ENCODE assay signal across 9 cellular contexts in genomic region chr17:40068129-40068581, GRCh38. TPM values are rescaled to one million over a fixed set of nuclear protein-coding genes. Genes with fewer than 3 reads are reported as not detected.
DNase-seq lines count a peak whose midpoint lies in the region; ATAC-seq lines count a peak whose summit lies in the region.
"Had no signal": no experiment of that assay in that cellular context is flagged by ENCODE, and none has a peak within 500 bp of the region (broad histone marks: within the 10 kb centered on the region; RNA-seq: fewer than 3 reads in every experiment).

No MANE protein-coding gene starts in this region.

- no peak overlapping the region for H3K9ac ChIP-seq in HUES6 (ENCODE audit: low read length)

- H3K27ac ChIP-seq in HUES6 (ENCODE audit: low read depth, low read length), result no peak overlapping the region

- no peaks in the 10 kb centered on the region for H3K36me3 ChIP-seq in HUES6 (ENCODE audit: control insufficient read depth, insufficient read depth, low read length)

- H3K27ac Mint-ChIP-seq in activated T-helper 2 cell treated with anti-CD3 and anti-CD28 coated beads, Interferon-gamma antibody, Interleukin-2, Interleukin-4, amounts not matched to agents 10 μg/mL and 5 μg/mL and 100 μg/mL, durations not matched to agents 14 hours and 24 hours and 36 hours, result peak overlapping the region; percentile 68
- peak overlapping the region; percentile 95 for H3K27ac Mint-ChIP-seq in stimulated activated effector memory CD8-positive, alpha-beta T cell treated with anti-CD3 and anti-CD28 coated beads, Interleukin-12 subunit alpha, Interleukin-12 subunit beta, amount 100 ng/mL, for 72 hours

- H3K36me3 Mint-ChIP-seq in activated T-helper 2 cell treated with anti-CD3 and anti-CD28 coated beads, Interferon-gamma antibody, Interleukin-2, Interleukin-4, amounts not matched to agents 10 μg/mL and 5 μg/mL and 100 μg/mL, durations not matched to agents 14 hours and 24 hours and 36 hours (ENCODE audit: low read depth), result no peaks in the 10 kb centered on the region
- H3K36me3 Mint-ChIP-seq in stimulated activated effector memory CD8-positive, alpha-beta T cell treated with anti-CD3 and anti-CD28 coated beads, Interleukin-12 subunit alpha, Interleukin-12 subunit beta, amount 100 ng/mL, for 72 hours, result peaks cover 10% of the 10 kb centered on the region

- peaks cover 66% of the 10 kb centered on the region for H3K4me1 ChIP-seq in HUES6 (ENCODE audit: control insufficient read depth, insufficient read depth, low read length)

- no peaks in the 10 kb centered on the region for H3K9me3 ChIP-seq in HUES6 (ENCODE audit: control insufficient read depth, insufficient read depth, low read depth, low read length)

- peak overlapping the region; percentile 47; the same call in 1 of the 2 replicates for H3K4me3 ChIP-seq in HUES6 (ENCODE audit: low read depth, low read length)

- H3K27me3 ChIP-seq in HUES6 (ENCODE audit: control insufficient read depth, insufficient read depth, low read length), result peaks cover 8% of the 10 kb centered on the region

- no peak for DNase-seq in activated T-helper 2 cell treated with anti-CD3 and anti-CD28 coated beads, Interferon-gamma antibody, Interleukin-2, Interleukin-4, amounts not matched to agents 10 μg/mL and 5 μg/mL and 100 μg/mL, durations not matched to agents 14 hours and 24 hours and 36 hours (ENCODE audit: low spot score)
- DNase-seq in islet precursor cell (peak; percentile 51), NCI-H1105 (lab: John Stamatoyannopoulos, UW) (no peak)
- DNase-seq in stimulated activated effector memory CD8-positive, alpha-beta T cell treated with anti-CD3 and anti-CD28 coated beads, Interleukin-12 subunit alpha, Interleukin-12 subunit beta, amount 100 ng/mL, for 72 hours (ENCODE audit: low spot score in 2 of 2), result no peak

- H3K9me3 Mint-ChIP-seq in activated T-helper 2 cell treated with anti-CD3 and anti-CD28 coated beads, Interferon-gamma antibody, Interleukin-2, Interleukin-4, amounts not matched to agents 10 μg/mL and 5 μg/mL and 100 μg/mL, durations not matched to agents 14 hours and 24 hours and 36 hours, result no peaks in the 10 kb centered on the region
- H3K9me3 Mint-ChIP-seq in stimulated activated effector memory CD8-positive, alpha-beta T cell treated with anti-CD3 and anti-CD28 coated beads, Interleukin-12 subunit alpha, Interleukin-12 subunit beta, amount 100 ng/mL, for 72 hours, result no peaks in the 10 kb centered on the region

- ATAC-seq in stimulated activated effector memory CD8-positive, alpha-beta T cell treated with anti-CD3 and anti-CD28 coated beads, Interleukin-12 subunit alpha, Interleukin-12 subunit beta, amount 100 ng/mL, for 72 hours, result no peak
- ATAC-seq in GM21423 (IDR thresholded peaks at IDR 0.05; ENCODE audit: unreplicated experiment), result no peak
- no peak for ATAC-seq in GM21619 (IDR thresholded peaks at IDR 0.05; ENCODE audit: unreplicated experiment)
- no peak for ATAC-seq in HG02759 (IDR thresholded peaks at IDR 0.05; ENCODE audit: unreplicated experiment)

- no peak overlapping the region for H3K4me3 Mint-ChIP-seq in activated T-helper 2 cell treated with anti-CD3 and anti-CD28 coated beads, Interferon-gamma antibody, Interleukin-2, Interleukin-4, amounts not matched to agents 10 μg/mL and 5 μg/mL and 100 μg/mL, durations not matched to agents 14 hours and 24 hours and 36 hours (ENCODE audit: low read depth)
- H3K4me3 Mint-ChIP-seq in stimulated activated effector memory CD8-positive, alpha-beta T cell treated with anti-CD3 and anti-CD28 coated beads, Interleukin-12 subunit alpha, Interleukin-12 subunit beta, amount 100 ng/mL, for 72 hours, result peak overlapping the region; percentile 83

- H3K4me1 Mint-ChIP-seq in activated T-helper 2 cell treated with anti-CD3 and anti-CD28 coated beads, Interferon-gamma antibody, Interleukin-2, Interleukin-4, amounts not matched to agents 10 μg/mL and 5 μg/mL and 100 μg/mL, durations not matched to agents 14 hours and 24 hours and 36 hours (ENCODE audit: low read depth), result peaks cover 29% of the 10 kb centered on the region
- H3K4me1 Mint-ChIP-seq in stimulated activated effector memory CD8-positive, alpha-beta T cell treated with anti-CD3 and anti-CD28 coated beads, Interleukin-12 subunit alpha, Interleukin-12 subunit beta, amount 100 ng/mL, for 72 hours, result peaks cover 85% of the 10 kb centered on the region

- intact Hi-C loops in activated T-helper 2 cell treated with anti-CD3 and anti-CD28 coated beads, Interferon-gamma antibody, Interleukin-2, Interleukin-4, amounts not matched to agents 10 μg/mL and 5 μg/mL and 100 μg/mL, durations not matched to agents 14 hours and 24 hours and 36 hours (cut with micrococcal nuclease), result loop anchor here (2.0 kb wide), 1 partner anchor 41 kb away; no protein-coding TSS in a partner anchor

- no peaks in the 10 kb centered on the region for H3K27me3 Mint-ChIP-seq in activated T-helper 2 cell treated with anti-CD3 and anti-CD28 coated beads, Interferon-gamma antibody, Interleukin-2, Interleukin-4, amounts not matched to agents 10 μg/mL and 5 μg/mL and 100 μg/mL, durations not matched to agents 14 hours and 24 hours and 36 hours (ENCODE audit: low read depth)

RNA-seq across cellular contexts. Expression of gene THRA, which starts 5.4 kb away (rescaled TPM):
- total RNA-seq in activated T-helper 2 cell treated with anti-CD3 and anti-CD28 coated beads, Interferon-gamma antibody, Interleukin-2, Interleukin-4, amounts not matched to agents 10 μg/mL and 5 μg/mL and 100 μg/mL, durations not matched to agents 14 hours and 24 hours and 36 hours, result 4.9 and 5.6 TPM in 2 replicates

RNA-seq across cellular contexts. Expression of gene MED24, which starts 13.9 kb away (rescaled TPM):
- 110 and 116 TPM in 2 replicates for total RNA-seq in activated T-helper 2 cell treated with anti-CD3 and anti-CD28 coated beads, Interferon-gamma antibody, Interleukin-2, Interleukin-4, amounts not matched to agents 10 μg/mL and 5 μg/mL and 100 μg/mL, durations not matched to agents 14 hours and 24 hours and 36 hours

RNA-seq across cellular contexts. Expression of gene NR1D1, which starts 32.2 kb away (rescaled TPM):
- total RNA-seq in activated T-helper 2 cell treated with anti-CD3 and anti-CD28 coated beads, Interferon-gamma antibody, Interleukin-2, Interleukin-4, amounts not matched to agents 10 μg/mL and 5 μg/mL and 100 μg/mL, durations not matched to agents 14 hours and 24 hours and 36 hours, result 6.6 and 6.8 TPM in 2 replicates

RNA-seq across cellular contexts. Expression of gene CSF3, which starts 52.9 kb away (rescaled TPM):
- total RNA-seq in activated T-helper 2 cell treated with anti-CD3 and anti-CD28 coated beads, Interferon-gamma antibody, Interleukin-2, Interleukin-4, amounts not matched to agents 10 μg/mL and 5 μg/mL and 100 μg/mL, durations not matched to agents 14 hours and 24 hours and 36 hours, result not detected in 2 replicates
- total RNA-seq: NCI-H460 had no signal

RNA-seq across cellular contexts. Expression of gene MSL1, which starts 53.6 kb away (rescaled TPM):
- 87.6 and 95.8 TPM in 2 replicates for total RNA-seq in activated T-helper 2 cell treated with anti-CD3 and anti-CD28 coated beads, Interferon-gamma antibody, Interleukin-2, Interleukin-4, amounts not matched to agents 10 μg/mL and 5 μg/mL and 100 μg/mL, durations not matched to agents 14 hours and 24 hours and 36 hours
